ENCODE assay signal across 27 cellular contexts in genomic region chr10:12327476-12327875, GRCh38.
"Had no signal": no experiment of that assay in that cellular context is flagged by ENCODE, and none has a peak within 500 bp of the region (broad histone marks: within the 10 kb centered on the region; RNA-seq: fewer than 3 reads in every experiment).

No MANE protein-coding gene starts in this region.

- H3K27me3 Mint-ChIP-seq: activated CD4-positive, alpha-beta memory T cell treated with anti-CD3 and anti-CD28 coated beads for 36 hours; activated CD4-positive, alpha-beta T cell treated with anti-CD3 and anti-CD28 coated beads, Interleukin-2, amount 10 ng/mL, durations not matched to agents 7 days and 5 days; activated naive CD4-positive, alpha-beta T cell treated with anti-CD3 and anti-CD28 coated beads, Interleukin-2, amount 10 ng/mL, durations not matched to agents 7 days and 5 days had no signal

- ATAC-seq: activated T-cell treated with anti-CD3 and anti-CD28 coated beads, Interleukin-2, amount 50 U/mL, for 4 hours had no signal

- H3K27ac Mint-ChIP-seq: activated CD4-positive, alpha-beta memory T cell treated with anti-CD3 and anti-CD28 coated beads for 36 hours; activated CD4-positive, alpha-beta T cell treated with anti-CD3 and anti-CD28 coated beads, Interleukin-2, amount 10 ng/mL, durations not matched to agents 7 days and 5 days; activated naive CD4-positive, alpha-beta T cell treated with anti-CD3 and anti-CD28 coated beads, Interleukin-2, amount 10 ng/mL, durations not matched to agents 7 days and 5 days; activated naive CD8-positive, alpha-beta T cell treated with anti-CD3 and anti-CD28 coated beads for 36 hours; activated T-helper 2 cell treated with anti-CD3 and anti-CD28 coated beads, Interferon-gamma antibody, Interleukin-2, Interleukin-4, amounts not matched to agents 10 μg/mL and 5 μg/mL and 100 μg/mL, durations not matched to agents 14 hours and 24 hours and 36 hours had no signal

- H3K27me3 ChIP-seq: brain microvascular endothelial cell, Peyer's patch, SJCRH30 had no signal

- H3K9me3 ChIP-seq: Peyer's patch, SJCRH30, SK-N-SH had no signal

- H3K9me3 Mint-ChIP-seq: activated CD4-positive, alpha-beta memory T cell treated with anti-CD3 and anti-CD28 coated beads for 36 hours; activated CD4-positive, alpha-beta T cell treated with anti-CD3 and anti-CD28 coated beads, Interleukin-2, amount 10 ng/mL, durations not matched to agents 7 days and 5 days; activated naive CD4-positive, alpha-beta T cell treated with anti-CD3 and anti-CD28 coated beads, Interleukin-2, amount 10 ng/mL, durations not matched to agents 7 days and 5 days; activated naive CD8-positive, alpha-beta T cell treated with anti-CD3 and anti-CD28 coated beads for 36 hours; activated T-cell treated with anti-CD3 and anti-CD28 coated beads, Interleukin-2, amount 50 U/mL, for 4 hours; activated T-helper 2 cell treated with anti-CD3 and anti-CD28 coated beads, Interferon-gamma antibody, Interleukin-2, Interleukin-4, amounts not matched to agents 10 μg/mL and 5 μg/mL and 100 μg/mL, durations not matched to agents 14 hours and 24 hours and 36 hours had no signal

- H3K4me3 ChIP-seq: Peyer's patch, SJCRH30 had no signal

- DNase-seq: activated CD4-positive, alpha-beta memory T cell treated with anti-CD3 and anti-CD28 coated beads for 36 hours; activated CD4-positive, alpha-beta T cell treated with anti-CD3 and anti-CD28 coated beads, Interleukin-2, amount 10 ng/mL, durations not matched to agents 7 days and 5 days; activated CD4-positive, CD25-positive, alpha-beta regulatory T cell; activated CD8-positive, alpha-beta memory T cell treated with anti-CD3 and anti-CD28 coated beads for 24 hours; activated gamma-delta T cell treated with Interleukin-2 at 50 U/mL for 16 hours; activated naive CD4-positive, alpha-beta T cell treated with anti-CD3 and anti-CD28 coated beads, Interleukin-2, amount 10 ng/mL, durations not matched to agents 7 days and 5 days; activated naive CD8-positive, alpha-beta T cell treated with anti-CD3 and anti-CD28 coated beads for 36 hours; activated T-cell treated with anti-CD3 and anti-CD28 coated beads, Interleukin-2, amount 50 U/mL, for 4 hours; brain microvascular endothelial cell; NCI-H1092 treated with DMSO at 0.1 percent for 48 hours; NCI-H1417 treated with DMSO at 0.1 percent for 48 hours; NCI-H1694; NCI-H2029; NCI-H345; NCI-H510A; NCI-H69; NK-92 treated with Interleukin-12 subunit alpha and Interleukin-12 subunit beta, amount 100 ng/mL, for 24 hours; OCI-M1; Peyer's patch; Right ventricle myocardium superior; SJCRH30; SK-N-SH; T-helper 1 cell had no signal

- H3K36me3 ChIP-seq: brain microvascular endothelial cell, Peyer's patch, SJCRH30 had no signal

- H3K27ac ChIP-seq: brain microvascular endothelial cell, KMS-11, Peyer's patch, RWPE1, SJCRH30, VCaP had no signal

- H3K4me1 ChIP-seq: Peyer's patch, SJCRH30 had no signal

- H3K36me3 Mint-ChIP-seq: activated CD4-positive, alpha-beta memory T cell treated with anti-CD3 and anti-CD28 coated beads for 36 hours; activated naive CD4-positive, alpha-beta T cell treated with anti-CD3 and anti-CD28 coated beads, Interleukin-2, amount 10 ng/mL, durations not matched to agents 7 days and 5 days; activated naive CD8-positive, alpha-beta T cell treated with anti-CD3 and anti-CD28 coated beads for 36 hours had no signal

- H3K4me3 Mint-ChIP-seq: activated CD4-positive, alpha-beta memory T cell treated with anti-CD3 and anti-CD28 coated beads for 36 hours; activated CD4-positive, alpha-beta T cell treated with anti-CD3 and anti-CD28 coated beads, Interleukin-2, amount 10 ng/mL, durations not matched to agents 7 days and 5 days; activated naive CD4-positive, alpha-beta T cell treated with anti-CD3 and anti-CD28 coated beads, Interleukin-2, amount 10 ng/mL, durations not matched to agents 7 days and 5 days; activated naive CD8-positive, alpha-beta T cell treated with anti-CD3 and anti-CD28 coated beads for 36 hours; activated T-cell treated with anti-CD3 and anti-CD28 coated beads, Interleukin-2, amount 50 U/mL, for 4 hours had no signal
